In genomic region chr13:27954406-27954851, GRCh38 we compare ENCODE assay signal across 8 cellular contexts. TPM values are rescaled to one million over a fixed set of nuclear protein-coding genes. Genes with fewer than 3 reads are reported as not detected.
DNase-seq lines count a peak whose midpoint lies in the region; ATAC-seq and TF ChIP-seq lines count a peak whose summit lies in the region.

No MANE protein-coding gene starts in this region.

- peak overlapping the region; percentile 93 for H2AFZ ChIP-seq in trophoblast cell (ENCODE audit: insufficient read depth, low read length, poor library complexity)

- CTCF ChIA-PET in RWPE1 (lab: Yijun Ruan, JAX), result interaction anchor here (0.5 to 2.6 kb wide), 17 partner anchors 8 to 594 kb away, joined by 3 to 20 read pairs (median 5); no protein-coding TSS in a partner anchor

- H3K4ac ChIP-seq in trophoblast cell (ENCODE audit: low read depth, low read length), result peak overlapping the region; percentile 70

- peak overlapping the region; percentile 84 for H4K91ac ChIP-seq in trophoblast cell (ENCODE audit: low read depth, low read length)

- peak overlapping the region; percentile 83 for H3K14ac ChIP-seq in trophoblast cell (ENCODE audit: low read length)

- H3K9ac ChIP-seq in trophoblast cell (ENCODE audit: low read length), result peak overlapping the region; percentile 10

- WGBS in trophoblast cell (ENCODE audit: extremely low coverage, insufficient coverage, insufficient read length), result no CpG with 5 or more reads among the region's 56 CpGs

- H3K4me3 ChIP-seq in trophoblast cell (ENCODE audit: low read depth, low read length), result peak overlapping the region; percentile 62

- H4K12ac ChIP-seq in trophoblast cell (ENCODE audit: low read depth, low read length), result peak overlapping the region; percentile 61

- H3K4me1 ChIP-seq in foreskin keratinocyte, result no peaks in the 10 kb centered on the region
- peaks cover 7 to 9% of the 10 kb centered on the region in 2 experiments for H3K4me1 ChIP-seq in trophoblast cell (ENCODE audit: control insufficient read depth in 1 of 2, insufficient read depth in 2 of 2, low read length in 2 of 2)

- H3K27me3 ChIP-seq in foreskin keratinocyte (peaks cover 85% of the 10 kb centered on the region), trophoblast cell (ENCODE audit: insufficient read depth, low read length) (peaks cover 4% of the 10 kb centered on the region)

- 0 out of 2 replicates have a peak overlapping the region, but pooled peaks have one; percentile 15 for H3K27ac ChIP-seq in RWPE1
- no peak overlapping the region for H3K27ac ChIP-seq in foreskin keratinocyte
- H3K27ac ChIP-seq in trophoblast cell (ENCODE audit: low read depth, low read length), result peak overlapping the region; percentile 20

- peak overlapping the region; percentile 61 for H3K18ac ChIP-seq in trophoblast cell (ENCODE audit: low read length)

- H2BK12ac ChIP-seq in trophoblast cell (ENCODE audit: low read length), result no peak overlapping the region

- peaks cover 3% of the 10 kb centered on the region for H3K79me2 ChIP-seq in trophoblast cell (ENCODE audit: control insufficient read depth, insufficient read depth, low read length, poor library complexity)

- peak overlapping the region; percentile 64 for H2BK5ac ChIP-seq in trophoblast cell (ENCODE audit: low read depth, low read length, poor library complexity)

- no peak overlapping the region for H2AK5ac ChIP-seq in trophoblast cell (ENCODE audit: low read length)

- H3K79me1 ChIP-seq in trophoblast cell (ENCODE audit: low read length), result peaks cover 11% of the 10 kb centered on the region

- no peaks in the 10 kb centered on the region for H3K9me3 ChIP-seq in trophoblast cell (ENCODE audit: insufficient read depth, low read depth, low read length)

- peak overlapping the region; percentile 86 for H2BK120ac ChIP-seq in trophoblast cell (ENCODE audit: insufficient read depth, low read length, poor library complexity)

- DNase-seq in EH (ENCODE audit: low read depth) (peak; percentile 41), RWPE1 (ENCODE audit: low spot score) (no peak), foreskin keratinocyte (no peak), trophoblast cell (peak; percentile 25 to 33), CD1c-positive myeloid dendritic cell (ENCODE audit: extremely low spot score) (no peak), OCI-M1 (lab: John Stamatoyannopoulos, UW) (no peak)
- no peak for DNase-seq in stimulated activated CD4-positive, alpha-beta T cell treated with anti-CD3 and anti-CD28 coated beads, Interleukin-2, amount 100 ng/mL, for 48 hours

- peak overlapping the region; percentile 78 for H3K4me2 ChIP-seq in trophoblast cell (ENCODE audit: low read length)

- no peaks in the 10 kb centered on the region for H3K36me3 ChIP-seq in trophoblast cell (ENCODE audit: control insufficient read depth in 1 of 2, insufficient read depth in 2 of 2, low read length in 2 of 2)

- ATAC-seq in GM21786 (IDR thresholded peaks at IDR 0.05; ENCODE audit: unreplicated experiment), result peak; percentile 12
- peak; percentile 61 for ATAC-seq in foreskin keratinocyte

- POLR2A ChIA-PET in RWPE1 (lab: Yijun Ruan, JAX; ENCODE audit: low non-redundant PET), result no interaction called here

- no peak for TF ChIP-seq CTCF in RWPE1 (conservative IDR thresholded peaks at IDR 0.05; ENCODE audit: low read depth)
- TF ChIP-seq CTCF in foreskin keratinocyte (conservative IDR thresholded peaks at IDR 0.05), result no peak

- H4K8ac ChIP-seq in trophoblast cell (ENCODE audit: low read depth, low read length), result peak overlapping the region; percentile 84

- H3K23ac ChIP-seq in trophoblast cell (ENCODE audit: low read length), result no peak overlapping the region

RNA-seq across cellular contexts. Expression of gene CDX2, which starts 14.7 kb away (rescaled TPM):
- total RNA-seq in foreskin keratinocyte, result not detected in 2 replicates
- not detected in 2 replicates for polyA plus RNA-seq in foreskin keratinocyte
- polyA plus RNA-seq in trophoblast cell (2013), result 2.7 and 2.8 TPM in 2 replicates

RNA-seq across cellular contexts. Expression of gene URAD, which starts 34.1 kb away (rescaled TPM):
- not detected in 2 replicates for total RNA-seq in foreskin keratinocyte
- not detected in 2 replicates for polyA plus RNA-seq in foreskin keratinocyte
- polyA plus RNA-seq in trophoblast cell (2013), result 0.10 and 0.14 TPM in 2 replicates

RNA-seq across cellular contexts. Expression of gene PDX1, which starts 34.6 kb away (rescaled TPM):
- not detected in 2 replicates for total RNA-seq in foreskin keratinocyte
- polyA plus RNA-seq in foreskin keratinocyte, result not detected in 2 replicates
- polyA plus RNA-seq in trophoblast cell (2013), result not detected in 2 replicates

Comparison
In these comparisons a context has a peak if more than half of its experiments do, and no peak if none do; other contexts are left out.
1. DNase-seq: peak in EH (single experiment) and trophoblast cell (2 of 2); none in RWPE1 (single experiment), foreskin keratinocyte (0 of 2), CD1c-positive myeloid dendritic cell (single experiment), OCI-M1 (single experiment) and stimulated activated CD4-positive, alpha-beta T cell treated with anti-CD3 and anti-CD28 coated beads, Interleukin-2, amount 100 ng/mL, for 48 hours (0 of 2).